ENCODE assay signal across 8 cellular contexts in genomic region chr9:121861501-121862180, GRCh38.
DNase-seq lines count a peak whose midpoint lies in the region; FAIRE-seq and TF ChIP-seq lines count a peak whose summit lies in the region.

No MANE protein-coding gene starts in this region.

- no peak overlapping the region for H3K9ac ChIP-seq in kidney (ENCODE audit: low read length in 2 of 2)

- no peak for FAIRE-seq in kidney (lab: Jason Lieb, UNC)

- no peaks in the 10 kb centered on the region for H3K36me3 ChIP-seq in kidney (ENCODE audit: control insufficient read depth in 1 of 2, insufficient read depth in 2 of 2, low read length in 2 of 2)

- no peaks in the 10 kb centered on the region for H3K27me3 ChIP-seq in AG04450 (ENCODE audit: control insufficient read depth, insufficient read depth, low read length)

- in situ Hi-C loops in astrocyte of the cerebellum (cut with HindIII; ENCODE audit: low sequenced_read_pairs), result no loop called here

- POLR2A ChIA-PET in AG04450 (lab: Yijun Ruan, JAX), result interaction anchor here (0.7 kb wide), 1 partner anchor 37 kb away, joined by 5 read pairs; no protein-coding TSS in a partner anchor

- TF ChIP-seq CTCF in AG04450 (IDR thresholded peaks at IDR 0.05; ENCODE audit: low read depth, low read length) (peak; percentile 42; the same call in 1 of the 2 replicates), astrocyte of the cerebellum (IDR thresholded peaks at IDR 0.05; ENCODE audit: low read depth, low read length, missing control alignments) (peak; percentile 41), kidney (IDR thresholded peaks at IDR 0.05; ENCODE audit: borderline replicate concordance, extremely low read depth, insufficient read depth) (peak; percentile 42)

- H3K9me3 ChIP-seq in AG04450 (ENCODE audit: control insufficient read depth, insufficient read depth, low read length) (peaks cover 5% of the 10 kb centered on the region), kidney (ENCODE audit: control insufficient read depth in 1 of 2, low read length in 2 of 2) (no peaks in the 10 kb centered on the region)

- H3K4me3 ChIP-seq in AG04450 (ENCODE audit: low read depth, low read length) (no peak overlapping the region), astrocyte of the cerebellum (ENCODE audit: low read depth, low read length) (no peak overlapping the region), kidney (ENCODE audit: low read length in 2 of 2) (no peak overlapping the region)

- no peak overlapping the region for H3K27ac ChIP-seq in AG04450 (ENCODE audit: low read depth, low read length)
- no peak overlapping the region for H3K27ac ChIP-seq in kidney (ENCODE audit: low read depth in 2 of 2, low read length in 2 of 2)

- H3K4me1 ChIP-seq in kidney (ENCODE audit: control insufficient read depth in 1 of 2, insufficient read depth in 1 of 2, low read depth in 1 of 2, low read length in 2 of 2), result peaks cover 0 to 5% of the 10 kb centered on the region in 2 donors

- DNase-seq in AG04450 (ENCODE audit: low read depth, low spot score) (no peak), HPDE6-E6E7 (ENCODE audit: extremely low spot score) (peak; percentile 31), astrocyte of the cerebellum (ENCODE audit: low read depth) (no peak), kidney (no peak), DMS79 treated with DMSO at 0.1 percent for 48 hours (lab: John Stamatoyannopoulos, UW) (no peak), NCI-H345 treated with DMSO at 0.1 percent for 48 hours (lab: John Stamatoyannopoulos, UW; ENCODE audit: unreplicated experiment) (no peak), NCI-H187 treated with DMSO at 0.1 percent for 48 hours (lab: John Stamatoyannopoulos, UW) (no peak), GM19238 (ENCODE audit: insufficient read length, low spot score) (no peak)

- intact Hi-C loops in kidney (cut with DNase I), result no loop called here

- CTCF ChIA-PET in AG04450 (lab: Charles Lee), result no interaction called here
